In the genomic region with DNA sequence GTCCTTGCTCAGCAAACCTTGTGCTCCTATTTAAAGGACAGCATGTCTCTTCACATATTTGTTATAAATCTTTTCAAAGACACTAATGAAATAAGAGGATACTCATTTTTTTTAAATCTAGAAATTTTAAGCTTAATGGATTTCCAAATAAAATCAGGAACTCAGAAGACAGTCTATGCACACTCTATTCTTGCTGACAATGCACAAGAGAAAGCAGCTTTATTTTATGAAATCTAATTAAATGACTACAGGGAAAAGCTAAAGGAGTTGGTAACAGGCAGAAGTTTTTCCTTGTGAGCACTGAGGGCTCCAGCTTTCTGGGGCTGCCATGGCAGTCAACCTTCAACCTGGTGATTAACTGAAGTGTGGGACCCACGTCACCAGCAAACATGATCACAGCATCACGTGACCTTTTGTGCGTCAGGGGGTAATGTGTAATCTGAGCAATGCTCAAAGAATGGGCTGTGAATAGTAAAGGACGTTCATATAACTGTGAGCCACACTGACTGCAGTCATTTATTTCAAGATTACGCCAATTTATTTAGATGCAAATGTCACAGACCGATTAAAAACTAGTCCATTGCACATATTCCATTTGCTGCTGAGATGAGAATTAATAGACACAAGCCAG, we compare ENCODE assay signal across 1 cellular context.
TF ChIP-seq lines count a peak whose summit lies in the region.

No MANE protein-coding gene starts in this region.

TF ChIP-seq in HCT116, 20 proteins besides CTCF, POLR2A, EP300 and RAD21 (continued from another document):
- TF ChIP-seq, protein P1, sequence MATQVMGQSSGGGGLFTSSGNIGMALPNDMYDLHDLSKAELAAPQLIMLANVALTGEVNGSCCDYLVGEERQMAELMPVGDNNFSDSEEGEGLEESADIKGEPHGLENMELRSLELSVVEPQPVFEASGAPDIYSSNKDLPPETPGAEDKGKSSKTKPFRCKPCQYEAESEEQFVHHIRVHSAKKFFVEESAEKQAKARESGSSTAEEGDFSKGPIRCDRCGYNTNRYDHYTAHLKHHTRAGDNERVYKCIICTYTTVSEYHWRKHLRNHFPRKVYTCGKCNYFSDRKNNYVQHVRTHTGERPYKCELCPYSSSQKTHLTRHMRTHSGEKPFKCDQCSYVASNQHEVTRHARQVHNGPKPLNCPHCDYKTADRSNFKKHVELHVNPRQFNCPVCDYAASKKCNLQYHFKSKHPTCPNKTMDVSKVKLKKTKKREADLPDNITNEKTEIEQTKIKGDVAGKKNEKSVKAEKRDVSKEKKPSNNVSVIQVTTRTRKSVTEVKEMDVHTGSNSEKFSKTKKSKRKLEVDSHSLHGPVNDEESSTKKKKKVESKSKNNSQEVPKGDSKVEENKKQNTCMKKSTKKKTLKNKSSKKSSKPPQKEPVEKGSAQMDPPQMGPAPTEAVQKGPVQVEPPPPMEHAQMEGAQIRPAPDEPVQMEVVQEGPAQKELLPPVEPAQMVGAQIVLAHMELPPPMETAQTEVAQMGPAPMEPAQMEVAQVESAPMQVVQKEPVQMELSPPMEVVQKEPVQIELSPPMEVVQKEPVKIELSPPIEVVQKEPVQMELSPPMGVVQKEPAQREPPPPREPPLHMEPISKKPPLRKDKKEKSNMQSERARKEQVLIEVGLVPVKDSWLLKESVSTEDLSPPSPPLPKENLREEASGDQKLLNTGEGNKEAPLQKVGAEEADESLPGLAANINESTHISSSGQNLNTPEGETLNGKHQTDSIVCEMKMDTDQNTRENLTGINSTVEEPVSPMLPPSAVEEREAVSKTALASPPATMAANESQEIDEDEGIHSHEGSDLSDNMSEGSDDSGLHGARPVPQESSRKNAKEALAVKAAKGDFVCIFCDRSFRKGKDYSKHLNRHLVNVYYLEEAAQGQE (IDR thresholded peaks at IDR 0.05; ENCODE audit: low read depth) = no peak
- TF ChIP-seq SIN3A (IDR thresholded peaks at IDR 0.05; ENCODE audit: low read depth) = no peak
- TF ChIP-seq ZFX (IDR thresholded peaks at IDR 0.05) = no peak
- TF ChIP-seq SP1 (IDR thresholded peaks at IDR 0.05; ENCODE audit: low read depth) = no peak
- no peak for TF ChIP-seq EZH2phosphoT487 (IDR thresholded peaks at IDR 0.05; ENCODE audit: borderline replicate concordance)
- no peak for TF ChIP-seq POLR2AphosphoS5 (IDR thresholded peaks at IDR 0.05; ENCODE audit: low read depth, low read length)
- no peak for TF ChIP-seq CEBPB (IDR thresholded peaks at IDR 0.05; ENCODE audit: low read depth)
- TF ChIP-seq, protein P2, sequence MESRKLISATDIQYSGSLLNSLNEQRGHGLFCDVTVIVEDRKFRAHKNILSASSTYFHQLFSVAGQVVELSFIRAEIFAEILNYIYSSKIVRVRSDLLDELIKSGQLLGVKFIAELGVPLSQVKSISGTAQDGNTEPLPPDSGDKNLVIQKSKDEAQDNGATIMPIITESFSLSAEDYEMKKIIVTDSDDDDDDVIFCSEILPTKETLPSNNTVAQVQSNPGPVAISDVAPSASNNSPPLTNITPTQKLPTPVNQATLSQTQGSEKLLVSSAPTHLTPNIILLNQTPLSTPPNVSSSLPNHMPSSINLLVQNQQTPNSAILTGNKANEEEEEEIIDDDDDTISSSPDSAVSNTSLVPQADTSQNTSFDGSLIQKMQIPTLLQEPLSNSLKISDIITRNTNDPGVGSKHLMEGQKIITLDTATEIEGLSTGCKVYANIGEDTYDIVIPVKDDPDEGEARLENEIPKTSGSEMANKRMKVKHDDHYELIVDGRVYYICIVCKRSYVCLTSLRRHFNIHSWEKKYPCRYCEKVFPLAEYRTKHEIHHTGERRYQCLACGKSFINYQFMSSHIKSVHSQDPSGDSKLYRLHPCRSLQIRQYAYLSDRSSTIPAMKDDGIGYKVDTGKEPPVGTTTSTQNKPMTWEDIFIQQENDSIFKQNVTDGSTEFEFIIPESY (IDR thresholded peaks at IDR 0.05; ENCODE audit: extremely low read depth, insufficient replicate concordance, low read length) = no peak
- TF ChIP-seq, protein P3, sequence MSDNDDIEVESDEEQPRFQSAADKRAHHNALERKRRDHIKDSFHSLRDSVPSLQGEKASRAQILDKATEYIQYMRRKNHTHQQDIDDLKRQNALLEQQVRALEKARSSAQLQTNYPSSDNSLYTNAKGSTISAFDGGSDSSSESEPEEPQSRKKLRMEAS (IDR thresholded peaks at IDR 0.05) = no peak
- no peak for TF ChIP-seq YY1 (IDR thresholded peaks at IDR 0.05; ENCODE audit: extremely low read depth, insufficient replicate concordance, low read depth, low read length)
- no peak for TF ChIP-seq TCF7L2 (IDR thresholded peaks at IDR 0.05; ENCODE audit: borderline replicate concordance, extremely low read depth, insufficient read depth, insufficient read length)
- no peak for TF ChIP-seq ELF1 (IDR thresholded peaks at IDR 0.05; ENCODE audit: borderline replicate concordance, low read depth)
- TF ChIP-seq CBX3 (IDR thresholded peaks at IDR 0.05; ENCODE audit: low read depth) = no peak
- TF ChIP-seq ZNF274 (IDR thresholded peaks at IDR 0.05; ENCODE audit: low read depth, low read length) = no peak
- no peak for TF ChIP-seq JUND (IDR thresholded peaks at IDR 0.05)
- no peak for TF ChIP-seq EZH2 (IDR thresholded peaks at IDR 0.05)
- TF ChIP-seq FOSL1 (IDR thresholded peaks at IDR 0.05; ENCODE audit: low read depth) = no peak
